ENCODE assay signal across 8 cellular contexts in genomic region chr11:210122-210802, GRCh38. TPM values are rescaled to one million over a fixed set of nuclear protein-coding genes. Genes with fewer than 3 reads are reported as not detected.
DNase-seq lines count a peak whose midpoint lies in the region; ATAC-seq, FAIRE-seq and TF ChIP-seq lines count a peak whose summit lies in the region.

No MANE protein-coding gene starts in this region.

- peaks cover 89% of the 10 kb centered on the region for H3K36me3 ChIP-seq in DOHH2 (ENCODE audit: control insufficient read depth, low read length)
- H3K36me3 ChIP-seq in PC-9 (ENCODE audit: low read depth) = no peaks in the 10 kb centered on the region

- BruUV-seq in PC-9 (replicated peaks; lab: Mats Ljungman, UMichigan) = no TSS peak

- no peaks in the 10 kb centered on the region for H3K27me3 Mint-ChIP-seq in effector memory CD8-positive, alpha-beta T cell

- H3K9me3 Mint-ChIP-seq in effector memory CD8-positive, alpha-beta T cell = no peaks in the 10 kb centered on the region

- no peak overlapping the region for H2AFZ ChIP-seq in PC-9

- H3K79me2 ChIP-seq in DOHH2 (ENCODE audit: control insufficient read depth, low read length) = peaks cover 56% of the 10 kb centered on the region
- peaks cover 47% of the 10 kb centered on the region for H3K79me2 ChIP-seq in PC-9 (ENCODE audit: low read depth)

- DNase-seq in PC-9 = peak; percentile 36 to 62
- DNase-seq in effector memory CD8-positive, alpha-beta T cell = no peak
- DNase-seq in non-pigmented ciliary epithelial cell (ENCODE audit: low read depth) = peak; percentile 71
- DNase-seq in NCI-H748 (lab: John Stamatoyannopoulos, UW; ENCODE audit: unreplicated experiment) = no peak
- no peak for DNase-seq in GM12892 (ENCODE audit: insufficient read length)
- DNase-seq in NCI-H1694 (lab: John Stamatoyannopoulos, UW) = no peak

- H3F3A ChIP-seq in DOHH2 (ENCODE audit: control insufficient read depth, insufficient read depth) = peaks cover 10% of the 10 kb centered on the region
- H3F3A ChIP-seq in PC-9 (ENCODE audit: insufficient read depth, low read depth) = peaks cover 20% of the 10 kb centered on the region

- H4K20me1 ChIP-seq in DOHH2 (ENCODE audit: control insufficient read depth, insufficient read depth, low read depth, low read length) = peaks cover 20% of the 10 kb centered on the region
- H4K20me1 ChIP-seq in PC-9 (ENCODE audit: insufficient read depth) = peaks cover 8% of the 10 kb centered on the region; the same call in 1 of the 2 replicates

- no peak for FAIRE-seq in GM12892 (lab: Jason Lieb, UNC)

- H3K27me3 ChIP-seq in DOHH2 (ENCODE audit: control insufficient read depth, low read length) = no peaks in the 10 kb centered on the region
- no peaks in the 10 kb centered on the region for H3K27me3 ChIP-seq in PC-9 (ENCODE audit: insufficient read depth, low read depth)

- intact Hi-C loops in PC-9 (cut with micrococcal nuclease; ENCODE audit: unreplicated experiment) = no loop called here

- POLR2A ChIA-PET in PC-9 (lab: Charles Lee; ENCODE audit: unreplicated experiment) = no interaction called here

- H3K27ac Mint-ChIP-seq in effector memory CD8-positive, alpha-beta T cell = peak overlapping the region; percentile 97 to 98

- H3K27ac ChIP-seq in DOHH2 (ENCODE audit: low read depth, low read length) = no peak overlapping the region
- peak overlapping the region; percentile 9; the same call in 1 of the 2 replicates for H3K27ac ChIP-seq in PC-9

- TF ChIP-seq CTCF in DOHH2 (IDR thresholded peaks at IDR 0.05; ENCODE audit: low read depth, low read length, poor library complexity, severe bottlenecking) (no peak), PC-9 (conservative IDR thresholded peaks at IDR 0.05) (no peak)

- peaks cover 36 to 41% of the 10 kb centered on the region in 2 donors for H3K4me1 Mint-ChIP-seq in effector memory CD8-positive, alpha-beta T cell (ENCODE audit: low read depth in 2 of 2)

- H3K4me3 Mint-ChIP-seq in effector memory CD8-positive, alpha-beta T cell = peak overlapping the region; percentile 92 to 94

- ATAC-seq in effector memory CD8-positive, alpha-beta T cell (replicated peaks) = no peak
- no peak for ATAC-seq in HG02623 (IDR thresholded peaks at IDR 0.05; ENCODE audit: unreplicated experiment)

- H3K9me2 ChIP-seq in DOHH2 (replicated peaks; ENCODE audit: control insufficient read depth, low read length) (no peaks in the 10 kb centered on the region), PC-9 (ENCODE audit: insufficient read depth) (no peaks in the 10 kb centered on the region)

- H3K4me2 ChIP-seq in DOHH2 (ENCODE audit: low read length) (peak overlapping the region; percentile 98), PC-9 (peak overlapping the region; percentile 80)

- TF ChIP-seq POLR2A in GM12892 (IDR thresholded peaks at IDR 0.05; ENCODE audit: low read depth, low read length) = no peak

- H3K4me3 ChIP-seq in DOHH2 (ENCODE audit: low read length) (peak overlapping the region; percentile 100; the same call in 1 of the 2 replicates), PC-9 (peak overlapping the region; percentile 67; the same call in 1 of the 2 replicates)

- H3K9me3 ChIP-seq in DOHH2 (ENCODE audit: control insufficient read depth, insufficient read depth, low read length) (no peaks in the 10 kb centered on the region), PC-9 (ENCODE audit: insufficient read depth, low read depth) (no peaks in the 10 kb centered on the region)

- peaks cover 70% of the 10 kb centered on the region for H3K36me3 Mint-ChIP-seq in effector memory CD8-positive, alpha-beta T cell (ENCODE audit: insufficient read depth)

- CTCF ChIA-PET in PC-9 (lab: Charles Lee) = no interaction called here

- H3K4me1 ChIP-seq in DOHH2 (ENCODE audit: control insufficient read depth, low read length) = peaks cover 26% of the 10 kb centered on the region
- peaks cover 11% of the 10 kb centered on the region for H3K4me1 ChIP-seq in PC-9 (replicated peaks; ENCODE audit: insufficient read depth)

RNA-seq across cellular contexts. Expression of gene RIC8A, which starts 2.8 kb away (rescaled TPM):
- total RNA-seq in PC-9 (2021) = 115 and 129 TPM in 2 replicates
- 38.6 TPM for polyA plus RNA-seq in GM12892 (2012; ENCODE audit: missing spikeins)

RNA-seq across cellular contexts. Expression of gene BET1L, which starts 3.1 kb away (rescaled TPM):
- 45.7 and 60.6 TPM in 2 replicates for total RNA-seq in PC-9 (2021)
- 24.1 TPM for polyA plus RNA-seq in GM12892 (2012; ENCODE audit: missing spikeins)

RNA-seq across cellular contexts. Expression of gene SCGB1C1, which starts 17.4 kb away (rescaled TPM):
- not detected in 2 replicates for total RNA-seq in PC-9 (2021)
- polyA plus RNA-seq in GM12892 (2012; ENCODE audit: missing spikeins) = not detected

RNA-seq across cellular contexts. Expression of gene SIRT3, which starts 25.9 kb away (rescaled TPM):
- total RNA-seq in PC-9 (2021) = 26.0 and 35.0 TPM in 2 replicates
- 20.7 TPM for polyA plus RNA-seq in GM12892 (2012; ENCODE audit: missing spikeins)

RNA-seq across cellular contexts. Expression of gene PSMD13, which starts 26.5 kb away (rescaled TPM):
- 143 and 147 TPM in 2 replicates for total RNA-seq in PC-9 (2021)
- 147 TPM for polyA plus RNA-seq in GM12892 (2012; ENCODE audit: missing spikeins)

Comparison
In these comparisons a context has a peak if more than half of its experiments do, and no peak if none do; other contexts are left out.
1. DNase-seq: peak in PC-9 (2 of 2) and non-pigmented ciliary epithelial cell (single experiment); none in effector memory CD8-positive, alpha-beta T cell (0 of 3), NCI-H748 (single experiment), GM12892 (single experiment) and NCI-H1694 (single experiment).